Comparison of ENCODE assay signal across 8 cellular contexts in the genomic region with DNA sequence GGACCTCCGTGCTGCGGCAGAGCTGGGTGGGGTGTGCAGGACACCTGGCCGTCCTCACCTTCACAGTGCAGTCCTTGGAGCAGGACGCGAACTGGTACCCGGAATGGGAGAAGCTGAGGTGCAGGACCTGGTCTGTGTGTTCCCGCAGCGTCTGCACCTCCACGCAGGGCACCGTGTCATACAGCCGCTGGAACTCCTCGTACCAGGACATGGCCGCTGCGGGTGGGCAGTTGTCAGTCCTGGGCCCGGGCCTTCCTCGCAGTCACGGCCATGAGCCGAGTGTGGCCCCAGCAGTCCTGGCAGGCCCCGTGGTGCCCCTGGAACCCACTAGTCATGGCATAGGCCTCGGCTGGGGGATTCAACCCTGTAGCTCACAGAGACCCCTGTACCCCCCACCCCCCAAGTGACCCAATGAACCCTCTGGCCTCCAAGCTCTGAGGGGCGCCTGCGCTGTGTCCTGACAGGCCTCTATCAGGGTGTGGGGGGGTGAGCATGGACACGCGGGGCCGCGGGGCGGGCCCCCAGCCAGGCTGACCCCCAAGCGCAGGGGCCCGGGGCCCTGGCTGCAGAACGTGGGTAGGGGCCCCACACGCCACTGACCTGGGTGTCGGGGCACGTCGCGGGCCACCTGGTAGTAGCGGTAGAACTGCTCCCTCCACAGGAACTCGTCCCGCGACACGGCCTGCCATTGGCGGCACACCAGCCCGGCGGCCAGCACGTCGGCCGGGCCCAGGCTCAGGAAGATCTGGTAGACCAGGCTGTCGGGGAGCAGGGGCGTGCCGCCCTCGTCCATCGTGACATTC. TPM values are rescaled to one million over a fixed set of nuclear protein-coding genes. Genes with fewer than 3 reads are reported as not detected.
DNase-seq lines count a peak whose midpoint lies in the region; ATAC-seq and TF ChIP-seq lines count a peak whose summit lies in the region.

No MANE protein-coding gene starts in this region.

- peaks cover 33% of the 10 kb centered on the region for H3K79me2 ChIP-seq in ACC112 (ENCODE audit: control insufficient read depth, insufficient read depth, low read length, unreplicated experiment)

- peak; percentile 42 for DNase-seq in T-helper 2 cell treated with Interferon-gamma antibody and Interleukin-4, amounts not matched to agents 5 μg/mL and 100 μg/mL, for 36 hours (ENCODE audit: low spot score)
- DNase-seq in endothelial cell (ENCODE audit: low spot score) (peak; percentile 36), natural killer cell (no peak), NCI-H1694 (lab: John Stamatoyannopoulos, UW) (no peak), ecto neural progenitor cell (ENCODE audit: low spot score) (no peak)

- TF ChIP-seq CTCF in endothelial cell (IDR thresholded peaks at IDR 0.05; ENCODE audit: unreplicated experiment) (no peak), natural killer cell (IDR thresholded peaks at IDR 0.05) (no peak)

- H3K27me3 ChIP-seq in ACC112 (ENCODE audit: insufficient read depth, low read length) = no peaks in the 10 kb centered on the region

- H3K27me3 Mint-ChIP-seq in T-helper 2 cell treated with Interferon-gamma antibody and Interleukin-4, amounts not matched to agents 5 μg/mL and 100 μg/mL, for 36 hours (ENCODE audit: low read depth) = no peaks in the 10 kb centered on the region
- H3K27me3 Mint-ChIP-seq in endothelial cell (ENCODE audit: unreplicated experiment) = peaks cover 6% of the 10 kb centered on the region
- no peaks in the 10 kb centered on the region for H3K27me3 Mint-ChIP-seq in natural killer cell (ENCODE audit: low read depth in 2 of 2)

- H3K36me3 ChIP-seq in ACC112 (ENCODE audit: insufficient read depth, low read length) = peaks cover 37% of the 10 kb centered on the region; the same call in 1 of the 2 replicates

- peak overlapping the region; percentile 99 for H3K4me3 ChIP-seq in ACC112 (ENCODE audit: low read depth, low read length)

- peak; percentile 19 for ATAC-seq in GM18502 (IDR thresholded peaks at IDR 0.05; ENCODE audit: poor library complexity, unreplicated experiment)
- peak; percentile 3 for ATAC-seq in HG03097 (IDR thresholded peaks at IDR 0.05; ENCODE audit: low FRiP score, unreplicated experiment)
- ATAC-seq in natural killer cell = peak; percentile 8 to 24 (median 20)

- intact Hi-C loops in natural killer cell (cut with micrococcal nuclease) = loop anchor here (5.0 kb wide), 1 partner anchor 56 kb away; a partner anchor contains a TSS

- H3K4me1 Mint-ChIP-seq in T-helper 2 cell treated with Interferon-gamma antibody and Interleukin-4, amounts not matched to agents 5 μg/mL and 100 μg/mL, for 36 hours (ENCODE audit: low read depth) = peaks cover 7% of the 10 kb centered on the region
- H3K4me1 Mint-ChIP-seq in endothelial cell (ENCODE audit: unreplicated experiment) (peaks cover 2% of the 10 kb centered on the region), natural killer cell (peaks cover 15 to 34% of the 10 kb centered on the region in 2 donors)

- peaks cover 20% of the 10 kb centered on the region for H3K36me3 Mint-ChIP-seq in T-helper 2 cell treated with Interferon-gamma antibody and Interleukin-4, amounts not matched to agents 5 μg/mL and 100 μg/mL, for 36 hours (ENCODE audit: low read depth)
- H3K36me3 Mint-ChIP-seq in endothelial cell (ENCODE audit: low read depth, unreplicated experiment) (peaks cover 10% of the 10 kb centered on the region), natural killer cell (no peaks in the 10 kb centered on the region)

- H3K9me3 Mint-ChIP-seq in T-helper 2 cell treated with Interferon-gamma antibody and Interleukin-4, amounts not matched to agents 5 μg/mL and 100 μg/mL, for 36 hours = no peaks in the 10 kb centered on the region
- H3K9me3 Mint-ChIP-seq in endothelial cell (ENCODE audit: unreplicated experiment) (no peaks in the 10 kb centered on the region), natural killer cell (no peaks in the 10 kb centered on the region)

- H3K27ac ChIP-seq in ACC112 (ENCODE audit: low read depth, low read length) = peak overlapping the region; percentile 78

- H3K4me3 Mint-ChIP-seq in T-helper 2 cell treated with Interferon-gamma antibody and Interleukin-4, amounts not matched to agents 5 μg/mL and 100 μg/mL, for 36 hours = peak overlapping the region; percentile 79
- H3K4me3 Mint-ChIP-seq in endothelial cell (ENCODE audit: unreplicated experiment) (peak overlapping the region; percentile 87), natural killer cell (peak overlapping the region; percentile 78)

- H3K27ac Mint-ChIP-seq in T-helper 2 cell treated with Interferon-gamma antibody and Interleukin-4, amounts not matched to agents 5 μg/mL and 100 μg/mL, for 36 hours = peak overlapping the region; percentile 84
- H3K27ac Mint-ChIP-seq in endothelial cell (ENCODE audit: unreplicated experiment) = peak overlapping the region; percentile 13
- H3K27ac Mint-ChIP-seq in natural killer cell = peak overlapping the region; percentile 21 to 45

- peaks cover 13% of the 10 kb centered on the region for H3K4me1 ChIP-seq in ACC112 (ENCODE audit: control insufficient read depth, insufficient read depth, low read length, unreplicated experiment)

- H2AFZ ChIP-seq in ACC112 (ENCODE audit: low read length, unreplicated experiment) = no peak overlapping the region

RNA-seq across cellular contexts. Expression of a gene that starts 1.0 kb away (rescaled TPM):
- total RNA-seq in endothelial cell (ENCODE audit: unreplicated experiment) = 100.0 TPM
- 100 to 1,000 TPM; 117 to 144 (median 136) TPM for total RNA-seq in natural killer cell

RNA-seq across cellular contexts. Expression of a gene that starts 1.6 kb away (rescaled TPM):
- total RNA-seq in endothelial cell (ENCODE audit: unreplicated experiment) = 1.1 TPM
- total RNA-seq in natural killer cell = 1 to 10 TPM; 3.9 to 8.5 (median 7.3) TPM

RNA-seq across cellular contexts. Expression of a gene that starts 8.6 kb away (rescaled TPM):
- 1.5 TPM for total RNA-seq in endothelial cell (ENCODE audit: unreplicated experiment)
- total RNA-seq in natural killer cell = 10 to 100 TPM in 1 of 3 donors, 1 to 10 TPM in 2; 9.2 to 11.3 (median 9.8) TPM

RNA-seq across cellular contexts. Expression of a gene that starts 33.8 kb away (rescaled TPM):
- total RNA-seq in endothelial cell (ENCODE audit: unreplicated experiment) (not detected), natural killer cell (100 to 1,000 TPM; 157 to 361 (median 296) TPM)

RNA-seq across cellular contexts. Expression of a gene that starts 39.3 kb away (rescaled TPM):
- total RNA-seq in endothelial cell (ENCODE audit: unreplicated experiment) (not detected), natural killer cell (1 to 10 TPM; 4.9 to 8.4 (median 8.2) TPM)

Comparison
In these comparisons a context has a peak if more than half of its experiments do, and no peak if none do; other contexts are left out.
1. DNase-seq: peak in T-helper 2 cell treated with Interferon-gamma antibody and Interleukin-4, amounts not matched to agents 5 μg/mL and 100 μg/mL, for 36 hours (single experiment) and endothelial cell (single experiment); none in natural killer cell (single experiment), NCI-H1694 (single experiment) and ecto neural progenitor cell (single experiment).
2. H3K27ac Mint-ChIP-seq: peak in every context shown above with its lines; median percentile 84 in T-helper 2 cell treated with Interferon-gamma antibody and Interleukin-4, amounts not matched to agents 5 μg/mL and 100 μg/mL, for 36 hours; 33 in natural killer cell; 13 in endothelial cell.
3. Peak in every context shown above with its lines, with median percentiles within 50 percentile points of each other: ATAC-seq and H3K4me3 Mint-ChIP-seq.